In genomic region chr9:134089972-134090371, GRCh38 we compare ENCODE assay signal across 9 cellular contexts.
"Had no signal": no experiment of that assay in that cellular context is flagged by ENCODE, and none has a peak within 500 bp of the region (broad histone marks: within the 10 kb centered on the region; RNA-seq: fewer than 3 reads in every experiment).

No MANE protein-coding gene starts in this region.

- H3K4me1 Mint-ChIP-seq: IgD-negative memory B cell had no signal

- H3K36me3 ChIP-seq: HAP-1 had no signal

- H3K4me3 ChIP-seq: GM23338, HAP-1 had no signal

- H3K36me3 Mint-ChIP-seq: IgD-negative memory B cell had no signal

- H3K4me2 ChIP-seq: GM23338 had no signal

- ATAC-seq: GM23338, HCT116, HepG2 had no signal

- FAIRE-seq: H1, H54, HepG2 had no signal

- H3K27ac Mint-ChIP-seq: GM23338, HFFc6, IgD-negative memory B cell had no signal

- DNase-seq: HFFc6 had no signal

- H2AFZ ChIP-seq: GM23338 had no signal

- H3K27ac ChIP-seq: HL-60 had no signal

- H3K4me3 Mint-ChIP-seq: GM23338, HFFc6, IgD-negative memory B cell had no signal
